Comparison of ENCODE assay signal across 2 cellular contexts in the genomic region with DNA sequence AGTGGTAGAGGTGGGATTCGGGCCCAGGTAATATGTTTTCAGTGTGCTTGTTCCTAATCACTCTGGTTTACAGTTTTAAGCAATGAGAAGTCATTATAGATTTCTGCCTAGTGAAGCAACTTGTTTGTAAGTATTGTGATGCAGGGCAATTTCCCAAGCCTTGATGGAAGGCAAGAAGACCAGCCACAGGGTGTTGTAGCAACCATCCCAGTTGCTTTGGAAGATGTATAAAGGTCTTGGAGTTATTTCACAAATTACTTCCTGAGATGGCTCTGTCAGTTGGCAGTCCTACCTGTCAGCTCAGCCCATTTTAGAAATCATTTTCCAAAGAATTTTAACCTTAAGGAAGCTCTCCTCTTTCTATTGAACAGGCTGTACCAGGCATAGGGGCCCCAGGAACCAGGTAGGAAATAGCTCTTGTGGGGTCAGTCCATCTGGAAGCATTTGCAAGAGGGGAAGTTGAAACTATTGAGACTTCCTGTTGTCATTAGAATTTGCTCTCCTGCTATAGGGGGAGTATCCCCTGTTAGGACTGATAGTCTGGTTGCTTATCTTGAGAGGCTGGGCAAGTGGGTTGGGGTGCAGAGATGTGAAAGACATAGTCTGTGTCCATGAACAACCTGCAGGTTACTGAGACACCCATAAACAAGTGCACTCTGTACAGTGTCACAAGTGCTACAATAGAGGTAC.
TF ChIP-seq lines count a peak whose summit lies in the region.

No MANE protein-coding gene starts in this region.

TF ChIP-seq in A549, 52 proteins besides CTCF, POLR2A, EP300 and RAD21 (continued from another document):
- TF ChIP-seq BHLHE40 (IDR thresholded peaks at IDR 0.05; ENCODE audit: low read depth, low read length) (no peak), ESRRA (IDR thresholded peaks at IDR 0.05; ENCODE audit: borderline replicate concordance, low read length) (no peak), SMC3 (IDR thresholded peaks at IDR 0.05) (no peak), HOXA7 (CRISPR knock-in tag; IDR thresholded peaks at IDR 0.05) (no peak), POLR2AphosphoS2 (conservative IDR thresholded peaks at IDR 0.05; ENCODE audit: low read length) (no peak), ZC3H11A (IDR thresholded peaks at IDR 0.05) (no peak), HOXB5 (CRISPR knock-in tag; IDR thresholded peaks at IDR 0.05) (no peak), RARB (CRISPR knock-in tag; IDR thresholded peaks at IDR 0.05) (no peak)
- TF ChIP-seq, protein P1, sequence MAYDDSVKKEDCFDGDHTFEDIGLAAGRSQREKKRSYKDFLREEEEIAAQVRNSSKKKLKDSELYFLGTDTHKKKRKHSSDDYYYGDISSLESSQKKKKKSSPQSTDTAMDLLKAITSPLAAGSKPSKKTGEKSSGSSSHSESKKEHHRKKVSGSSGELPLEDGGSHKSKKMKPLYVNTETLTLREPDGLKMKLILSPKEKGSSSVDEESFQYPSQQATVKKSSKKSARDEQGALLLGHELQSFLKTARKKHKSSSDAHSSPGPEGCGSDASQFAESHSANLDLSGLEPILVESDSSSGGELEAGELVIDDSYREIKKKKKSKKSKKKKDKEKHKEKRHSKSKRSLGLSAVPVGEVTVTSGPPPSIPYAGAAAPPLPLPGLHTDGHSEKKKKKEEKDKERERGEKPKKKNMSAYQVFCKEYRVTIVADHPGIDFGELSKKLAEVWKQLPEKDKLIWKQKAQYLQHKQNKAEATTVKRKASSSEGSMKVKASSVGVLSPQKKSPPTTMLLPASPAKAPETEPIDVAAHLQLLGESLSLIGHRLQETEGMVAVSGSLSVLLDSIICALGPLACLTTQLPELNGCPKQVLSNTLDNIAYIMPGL (CRISPR knock-in tag; IDR thresholded peaks at IDR 0.05; ENCODE audit: borderline replicate concordance), result no peak

TF ChIP-seq in SK-N-SH treated with all-trans-retinoic acid at 6 μM for 48 hours, 23 proteins besides CTCF, POLR2A, EP300 and RAD21 (continued from another document):
- TF ChIP-seq, protein P2, sequence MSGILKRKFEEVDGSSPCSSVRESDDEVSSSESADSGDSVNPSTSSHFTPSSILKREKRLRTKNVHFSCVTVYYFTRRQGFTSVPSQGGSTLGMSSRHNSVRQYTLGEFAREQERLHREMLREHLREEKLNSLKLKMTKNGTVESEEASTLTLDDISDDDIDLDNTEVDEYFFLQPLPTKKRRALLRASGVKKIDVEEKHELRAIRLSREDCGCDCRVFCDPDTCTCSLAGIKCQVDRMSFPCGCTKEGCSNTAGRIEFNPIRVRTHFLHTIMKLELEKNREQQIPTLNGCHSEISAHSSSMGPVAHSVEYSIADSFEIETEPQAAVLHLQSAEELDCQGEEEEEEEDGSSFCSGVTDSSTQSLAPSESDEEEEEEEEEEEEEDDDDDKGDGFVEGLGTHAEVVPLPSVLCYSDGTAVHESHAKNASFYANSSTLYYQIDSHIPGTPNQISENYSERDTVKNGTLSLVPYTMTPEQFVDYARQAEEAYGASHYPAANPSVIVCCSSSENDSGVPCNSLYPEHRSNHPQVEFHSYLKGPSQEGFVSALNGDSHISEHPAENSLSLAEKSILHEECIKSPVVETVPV (CRISPR knock-in tag; IDR thresholded peaks at IDR 0.05), result no peak
- no peak for TF ChIP-seq ZFP30 (CRISPR knock-in tag; IDR thresholded peaks at IDR 0.05)
